Comparison of ENCODE assay signal across 14 cellular contexts in the genomic region with DNA sequence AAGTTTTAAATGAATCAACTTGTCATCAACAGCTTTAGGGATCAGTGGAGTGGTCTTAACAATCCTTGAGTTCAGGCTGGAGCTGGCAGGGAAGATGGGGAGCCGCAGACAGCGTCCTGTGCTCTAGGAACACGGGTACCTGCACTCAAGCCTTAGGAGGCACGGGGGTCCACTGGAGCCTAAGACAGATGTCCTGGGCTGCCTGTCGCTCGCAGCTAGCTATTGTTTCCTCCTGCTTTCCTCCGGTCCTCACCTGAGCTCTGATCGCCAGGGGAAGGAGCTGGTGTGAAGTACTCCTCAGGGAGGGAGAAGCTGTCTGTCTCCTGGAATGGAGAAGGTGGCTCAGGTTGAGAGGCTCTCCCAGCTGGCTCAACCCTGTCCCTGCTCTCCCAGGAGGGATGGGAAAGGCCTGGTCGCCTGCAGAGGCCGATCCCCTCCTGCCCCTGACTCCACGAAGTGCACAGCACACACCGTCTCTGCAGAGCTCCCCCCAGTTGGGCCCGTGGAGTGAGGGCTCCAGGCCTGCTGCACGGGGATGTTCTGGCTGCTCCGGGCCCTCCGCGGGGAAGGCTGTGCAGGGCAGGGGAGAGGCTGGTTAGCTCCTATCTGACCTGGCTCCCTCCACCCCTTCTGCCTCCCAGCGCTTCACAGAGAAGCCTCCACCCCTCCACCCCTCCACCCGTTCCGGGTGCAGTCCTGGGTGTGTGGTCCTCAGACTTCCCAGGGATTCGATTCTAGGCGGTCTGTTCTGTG. TPM values are rescaled to one million over a fixed set of nuclear protein-coding genes. Genes with fewer than 3 reads are reported as not detected.
DNase-seq lines count a peak whose midpoint lies in the region; ATAC-seq and TF ChIP-seq lines count a peak whose summit lies in the region.
"Had no signal": no experiment of that assay in that cellular context is flagged by ENCODE, and none has a peak within 500 bp of the region (broad histone marks: within the 10 kb centered on the region; RNA-seq: fewer than 3 reads in every experiment).

No MANE protein-coding gene starts in this region.

- no peaks in the 10 kb centered on the region for H3K9me3 ChIP-seq in IMR-90 (ENCODE audit: control insufficient read depth, insufficient read depth, low read length)
- H3K9me3 ChIP-seq in neuronal stem cell (replicated peaks in 1 of 2; ENCODE audit: control insufficient read depth in 2 of 2, insufficient read depth in 1 of 2, low read depth in 1 of 2, low read length in 2 of 2) = peaks cover 10 to 30% of the 10 kb centered on the region in 2 donors
- no peaks in the 10 kb centered on the region for H3K9me3 ChIP-seq in mammary epithelial cell (replicated peaks; ENCODE audit: insufficient read depth, low read length)
- H3K9me3 ChIP-seq: BE2C had no signal

- peaks cover 3% of the 10 kb centered on the region for H3K9me3 Mint-ChIP-seq in activated naive CD4-positive, alpha-beta T cell treated with anti-CD3 and anti-CD28 coated beads, Interleukin-2, amount 10 ng/mL, durations not matched to agents 7 days and 5 days
- peaks cover 5% of the 10 kb centered on the region for H3K9me3 Mint-ChIP-seq in stimulated activated memory B cell treated with anti-CD40 and anti-IgM and Interleukin-4, amounts not matched to agents 10 μg/mL and 1 μg/mL and 100 μg/mL, for 72 hours

- H3K14ac ChIP-seq in IMR-90 (replicated peaks; ENCODE audit: low read depth, low read length) (no peak overlapping the region), neuronal stem cell (ENCODE audit: low read length) (peak overlapping the region; percentile 17)

- H3K4me3 ChIP-seq in IMR-90 (ENCODE audit: insufficient read depth, low read depth, low read length) = no peak overlapping the region
- no peak overlapping the region for H3K4me3 ChIP-seq in neuronal stem cell (ENCODE audit: low read length in 2 of 2)
- no peak overlapping the region for H3K4me3 ChIP-seq in mammary epithelial cell (replicated peaks in 1 of 3; ENCODE audit: insufficient read depth in 1 of 3, low read depth in 2 of 3, low read length in 3 of 3)
- H3K4me3 ChIP-seq: GM23338 had no signal

- H3K9me1 ChIP-seq in IMR-90 (ENCODE audit: insufficient read depth, low read length) = no peaks in the 10 kb centered on the region

- H3K79me1 ChIP-seq in IMR-90 (ENCODE audit: low read depth in 1 of 2, low read length in 2 of 2) (peaks cover 0 to 3% of the 10 kb centered on the region in 2 experiments; a peak in 1 of 4 replicates), neuronal stem cell (ENCODE audit: low read depth, low read length) (no peaks in the 10 kb centered on the region)

- no peak for TF ChIP-seq CTCF in IMR-90 (conservative IDR thresholded peaks at IDR 0.05; ENCODE audit: low read depth, low read length)
- TF ChIP-seq CTCF in mammary epithelial cell (conservative IDR thresholded peaks at IDR 0.05 in 1 of 2, IDR thresholded peaks at IDR 0.05 in 1 of 2; ENCODE audit: extremely low read depth in 1 of 2, insufficient read depth in 1 of 2, low read depth in 1 of 2, low read length in 2 of 2) = no peak

- H4K20me1 ChIP-seq in IMR-90 (ENCODE audit: insufficient read depth, low read length) (no peaks in the 10 kb centered on the region), mammary epithelial cell (ENCODE audit: insufficient read depth, low read length) (no peaks in the 10 kb centered on the region)

- H2BK120ac ChIP-seq in IMR-90 (ENCODE audit: low read depth, low read length) (no peak overlapping the region), neuronal stem cell (ENCODE audit: low read depth, low read length) (no peak overlapping the region)

- no peak overlapping the region for H3K4ac ChIP-seq in IMR-90 (ENCODE audit: low read depth, low read length)
- H3K4ac ChIP-seq in neuronal stem cell (ENCODE audit: low read length) = no peak overlapping the region

- no peak overlapping the region for H2BK20ac ChIP-seq in IMR-90 (ENCODE audit: low read depth, low read length)

- H3K27ac ChIP-seq in IMR-90 (ENCODE audit: insufficient read depth, low read length) (no peak overlapping the region), neuronal stem cell (replicated peaks; ENCODE audit: low read length) (no peak overlapping the region), mammary epithelial cell (ENCODE audit: insufficient read depth, low read depth, low read length) (no peak overlapping the region)

- H4K5ac ChIP-seq in IMR-90 (ENCODE audit: low read depth, low read length) = no peak overlapping the region

- no peak for ATAC-seq in IMR-90 (ENCODE audit: low read depth)
- peak; percentile 7 for ATAC-seq in stimulated activated memory B cell treated with anti-CD40 and anti-IgM and Interleukin-4, amounts not matched to agents 10 μg/mL and 1 μg/mL and 100 μg/mL, for 72 hours
- ATAC-seq: GM23338 had no signal

- H3K27me3 ChIP-seq in IMR-90 (ENCODE audit: control insufficient read depth, insufficient read depth, low read length) = no peaks in the 10 kb centered on the region
- no peaks in the 10 kb centered on the region for H3K27me3 ChIP-seq in neuronal stem cell (ENCODE audit: control insufficient read depth in 3 of 3, insufficient read depth in 3 of 3, low read depth in 1 of 3, low read length in 3 of 3)
- H3K27me3 ChIP-seq in mammary epithelial cell (ENCODE audit: insufficient read depth, low read length) = no peaks in the 10 kb centered on the region
- H3K27me3 ChIP-seq: BE2C had no signal

- WGBS in IMR-90 (ENCODE audit: extremely low coverage in 2 of 2, insufficient read length in 1 of 2), 2 experiments = no CpG with 5 or more reads among the region's 22 CpGs
- WGBS in neuronal stem cell (ENCODE audit: extremely low coverage in 2 of 2, insufficient read length in 2 of 2, insufficient replicate concordance in 1 of 2), 2 donors = no CpG with 5 or more reads among the region's 22 CpGs
- 98% methylated on average over 8 of the region's 22 CpGs for WGBS in mammary epithelial cell (ENCODE audit: low coverage, missing lambda C conversion rate)

- no peaks in the 10 kb centered on the region for H3K79me2 ChIP-seq in mammary epithelial cell (ENCODE audit: insufficient read depth, low read length)

- no peak overlapping the region for H3K27ac Mint-ChIP-seq in activated naive CD4-positive, alpha-beta T cell treated with anti-CD3 and anti-CD28 coated beads, Interleukin-2, amount 10 ng/mL, durations not matched to agents 7 days and 5 days
- no peak overlapping the region for H3K27ac Mint-ChIP-seq in stimulated activated memory B cell treated with anti-CD40 and anti-IgM and Interleukin-4, amounts not matched to agents 10 μg/mL and 1 μg/mL and 100 μg/mL, for 72 hours
- H3K27ac Mint-ChIP-seq: CD4-positive, CD25-positive, alpha-beta regulatory T cell; CD8-positive, alpha-beta memory T cell; GM23338 had no signal

- H3K4me2 ChIP-seq in IMR-90 (ENCODE audit: low read depth, low read length) (no peak overlapping the region), neuronal stem cell (ENCODE audit: insufficient read depth, low read length, poor library complexity, severe bottlenecking) (no peak overlapping the region), mammary epithelial cell (ENCODE audit: insufficient read depth, low read depth, low read length) (no peak overlapping the region)
- H3K4me2 ChIP-seq: GM23338 had no signal

- H3K36me3 Mint-ChIP-seq in activated naive CD4-positive, alpha-beta T cell treated with anti-CD3 and anti-CD28 coated beads, Interleukin-2, amount 10 ng/mL, durations not matched to agents 7 days and 5 days = peaks cover 48% of the 10 kb centered on the region
- H3K36me3 Mint-ChIP-seq in stimulated activated memory B cell treated with anti-CD40 and anti-IgM and Interleukin-4, amounts not matched to agents 10 μg/mL and 1 μg/mL and 100 μg/mL, for 72 hours = peaks cover 55% of the 10 kb centered on the region

- no peaks in the 10 kb centered on the region for H3K27me3 Mint-ChIP-seq in activated naive CD4-positive, alpha-beta T cell treated with anti-CD3 and anti-CD28 coated beads, Interleukin-2, amount 10 ng/mL, durations not matched to agents 7 days and 5 days
- no peaks in the 10 kb centered on the region for H3K27me3 Mint-ChIP-seq in stimulated activated memory B cell treated with anti-CD40 and anti-IgM and Interleukin-4, amounts not matched to agents 10 μg/mL and 1 μg/mL and 100 μg/mL, for 72 hours
- H3K27me3 Mint-ChIP-seq: CD4-positive, CD25-positive, alpha-beta regulatory T cell; CD8-positive, alpha-beta memory T cell had no signal

- peaks cover 5% of the 10 kb centered on the region; the same call in 1 of the 2 replicates for H3K4me1 ChIP-seq in IMR-90 (ENCODE audit: control insufficient read depth, insufficient read depth, low read length)
- H3K4me1 ChIP-seq in neuronal stem cell (ENCODE audit: control insufficient read depth in 2 of 2, insufficient read depth in 1 of 2, low read depth in 1 of 2, low read length in 2 of 2) = no peaks in the 10 kb centered on the region
- no peaks in the 10 kb centered on the region for H3K4me1 ChIP-seq in mammary epithelial cell (ENCODE audit: insufficient read depth, low read length)
- H3K4me1 ChIP-seq: BE2C had no signal

- H3K36me3 ChIP-seq in IMR-90 (ENCODE audit: control insufficient read depth, insufficient read depth, low read length) = peaks cover 48% of the 10 kb centered on the region
- peaks cover 30 to 69% of the 10 kb centered on the region in 2 donors for H3K36me3 ChIP-seq in neuronal stem cell (replicated peaks in 1 of 2; ENCODE audit: control insufficient read depth in 2 of 2, insufficient read depth in 2 of 2, low read length in 2 of 2)
- peaks cover 11% of the 10 kb centered on the region for H3K36me3 ChIP-seq in mammary epithelial cell (ENCODE audit: insufficient read depth, low read length)
- H3K36me3 ChIP-seq: BE2C had no signal

- H3K9ac ChIP-seq in IMR-90 (ENCODE audit: low read depth, low read length) = no peak overlapping the region
- no peak overlapping the region for H3K9ac ChIP-seq in neuronal stem cell (ENCODE audit: low read depth, low read length, poor library complexity)
- no peak overlapping the region for H3K9ac ChIP-seq in mammary epithelial cell (ENCODE audit: insufficient read depth, low read length)

- CTCF ChIA-PET in activated naive CD4-positive, alpha-beta T cell treated with anti-CD3 and anti-CD28 coated beads, Interleukin-2, amount 10 ng/mL, durations not matched to agents 7 days and 5 days (lab: Charles Lee) = no interaction called here
- CTCF ChIA-PET in IMR-90 (lab: Yijun Ruan, JAX) (no interaction called here), mammary epithelial cell (lab: Charles Lee; ENCODE audit: low non-redundant PET) (no interaction called here)

- intact Hi-C loops in IMR-90 (cut with micrococcal nuclease) (no loop called here), mammary epithelial cell (cut with micrococcal nuclease) (no loop called here)

- in situ Hi-C loops in IMR-90 (cut with MboI; ENCODE audit: low sequenced_read_pairs) = no loop called here
- in situ Hi-C loops in mammary epithelial cell (cut with MboI; ENCODE audit: low sequenced_read_pairs in 2 of 2) = no loop called here

- H4K8ac ChIP-seq in IMR-90 (ENCODE audit: low read depth in 2 of 2, low read length in 2 of 2) (no peak overlapping the region), neuronal stem cell (ENCODE audit: low read depth, low read length) (no peak overlapping the region)

- H2BK15ac ChIP-seq in IMR-90 (ENCODE audit: low read depth, low read length) (no peak overlapping the region), neuronal stem cell (ENCODE audit: low read length) (no peak overlapping the region)

- DNase-seq in activated naive CD4-positive, alpha-beta T cell treated with anti-CD3 and anti-CD28 coated beads, Interleukin-2, amount 10 ng/mL, durations not matched to agents 7 days and 5 days = peak; percentile 10
- no peak for DNase-seq in activated naive CD4-positive, alpha-beta T cell treated with anti-CD3 and anti-CD28 coated beads, Interleukin-2, amount 50 U/mL, for 16 hours
- DNase-seq in IMR-90 (no peak), neuronal stem cell (ENCODE audit: low spot score) (no peak), mammary epithelial cell (no peak)
- no peak for DNase-seq in activated effector memory CD4-positive, alpha-beta T cell treated with Interleukin-2 at 50 U/mL for 16 hours
- DNase-seq: BE2C; C1 segment of cervical spinal cord; CD4-positive, CD25-positive, alpha-beta regulatory T cell; CD8-positive, alpha-beta memory T cell; COR-L47; HCEC 1CT had no signal

- no peak overlapping the region for H3K4me3 Mint-ChIP-seq in activated naive CD4-positive, alpha-beta T cell treated with anti-CD3 and anti-CD28 coated beads, Interleukin-2, amount 10 ng/mL, durations not matched to agents 7 days and 5 days
- no peak overlapping the region for H3K4me3 Mint-ChIP-seq in stimulated activated memory B cell treated with anti-CD40 and anti-IgM and Interleukin-4, amounts not matched to agents 10 μg/mL and 1 μg/mL and 100 μg/mL, for 72 hours
- H3K4me3 Mint-ChIP-seq: CD4-positive, CD25-positive, alpha-beta regulatory T cell; CD8-positive, alpha-beta memory T cell; GM23338 had no signal

- H3K23ac ChIP-seq in IMR-90 (ENCODE audit: low read depth, low read length) (no peak overlapping the region), neuronal stem cell (ENCODE audit: low read depth, low read length, poor library complexity) (no peak overlapping the region)

- H2BK5ac ChIP-seq in IMR-90 (ENCODE audit: low read depth, low read length, poor library complexity, severe bottlenecking) (no peak overlapping the region), neuronal stem cell (ENCODE audit: low read length) (no peak overlapping the region)

- H2BK12ac ChIP-seq in neuronal stem cell (ENCODE audit: low read length) = no peak overlapping the region

- no peaks in the 10 kb centered on the region for H3K4me1 Mint-ChIP-seq in activated naive CD4-positive, alpha-beta T cell treated with anti-CD3 and anti-CD28 coated beads, Interleukin-2, amount 10 ng/mL, durations not matched to agents 7 days and 5 days
- H3K4me1 Mint-ChIP-seq in stimulated activated memory B cell treated with anti-CD40 and anti-IgM and Interleukin-4, amounts not matched to agents 10 μg/mL and 1 μg/mL and 100 μg/mL, for 72 hours = no peaks in the 10 kb centered on the region
- H3K4me1 Mint-ChIP-seq: CD4-positive, CD25-positive, alpha-beta regulatory T cell; CD8-positive, alpha-beta memory T cell; GM23338 had no signal

- POLR2A ChIA-PET in IMR-90 (lab: Charles Lee; ENCODE audit: unreplicated experiment) = no interaction called here

- no peak overlapping the region for H4K91ac ChIP-seq in IMR-90 (ENCODE audit: insufficient read depth, low read depth, low read length)
- no peak overlapping the region for H4K91ac ChIP-seq in neuronal stem cell (ENCODE audit: low read depth, low read length, poor library complexity)

- BruUV-seq in IMR-90 (replicated peaks; lab: Mats Ljungman, UMichigan) (no TSS peak), mammary epithelial cell (replicated peaks; lab: Mats Ljungman, UMichigan) (no TSS peak)

- no peak overlapping the region for H2AK5ac ChIP-seq in IMR-90 (ENCODE audit: low read depth, low read length)
- no peak overlapping the region for H2AK5ac ChIP-seq in neuronal stem cell (ENCODE audit: low read depth, low read length)

- H2AFZ ChIP-seq in IMR-90 (replicated peaks; ENCODE audit: low read length, poor library complexity) = no peak overlapping the region
- H2AFZ ChIP-seq in neuronal stem cell (ENCODE audit: low read length) = no peak overlapping the region
- no peak overlapping the region for H2AFZ ChIP-seq in mammary epithelial cell (ENCODE audit: low read depth, low read length)
- H2AFZ ChIP-seq: GM23338 had no signal

- TF ChIP-seq POLR2A in IMR-90 (IDR thresholded peaks at IDR 0.05; ENCODE audit: low read depth, low read length) = no peak

- H2AK9ac ChIP-seq in IMR-90 (replicated peaks; ENCODE audit: low read depth, low read length, poor library complexity) = peak overlapping the region; percentile 47

- no peak overlapping the region for H3K18ac ChIP-seq in IMR-90 (ENCODE audit: low read depth, low read length)
- H3K18ac ChIP-seq in neuronal stem cell (ENCODE audit: low read length) = peak overlapping the region; percentile 33

- dilution Hi-C loops in IMR-90 (cut with HindIII; ENCODE audit: low sequenced_read_pairs, unreplicated experiment) (no loop called here), mammary epithelial cell (cut with HindIII; ENCODE audit: low sequenced_read_pairs) (no loop called here)

- no peak for TF ChIP-seq RAD21 in IMR-90 (IDR thresholded peaks at IDR 0.05; ENCODE audit: low read length)

- no peak overlapping the region for H3K56ac ChIP-seq in IMR-90 (ENCODE audit: extremely low read depth, insufficient read depth, low read length)

RNA-seq across cellular contexts. Expression of gene PYROXD2, which starts 14.5 kb away (rescaled TPM):
- 5.8 and 6.5 TPM in 2 replicates for total RNA-seq in IMR-90 (2012; rRNA removed)
- polyA plus RNA-seq in IMR-90 (2012; rRNA removed) = 16.3 and 16.4 TPM in 2 replicates
- polyA plus RNA-seq in IMR-90 (2012; cell fraction: cytosol; rRNA removed) = 11.1 and 18.4 TPM in 2 replicates
- 78.4 and 95.1 TPM in 2 replicates for polyA plus RNA-seq in IMR-90 (2012; cell fraction: nucleus; rRNA removed; ENCODE audit: low replicate concordance)
- 6.1 TPM for polyA plus RNA-seq in neuronal stem cell (2013, experiment 1 of 2)
- polyA plus RNA-seq in neuronal stem cell (2013, experiment 2 of 2) = 6.9 TPM
- 10 to 100 TPM in 1 of 2 donors, 1 to 10 TPM in 1; 8.3 to 10.2 TPM for total RNA-seq in mammary epithelial cell
- polyA plus RNA-seq in mammary epithelial cell = 11.0 TPM
- 1.4 TPM for polyA minus RNA-seq in mammary epithelial cell

RNA-seq across cellular contexts. Expression of gene HPS1, which starts 17.2 kb away (rescaled TPM):
- total RNA-seq in IMR-90 (2012; rRNA removed) = 14.0 and 15.8 TPM in 2 replicates
- polyA plus RNA-seq in IMR-90 (2012; rRNA removed) = 55.2 and 60.9 TPM in 2 replicates
- 48.7 and 61.4 TPM in 2 replicates for polyA plus RNA-seq in IMR-90 (2012; cell fraction: cytosol; rRNA removed)
- polyA plus RNA-seq in IMR-90 (2012; cell fraction: nucleus; rRNA removed; ENCODE audit: low replicate concordance) = 100 and 167 TPM in 2 replicates
- polyA plus RNA-seq in neuronal stem cell (2013, experiment 1 of 2) = 34.3 TPM
- 34.4 TPM for polyA plus RNA-seq in neuronal stem cell (2013, experiment 2 of 2)
- total RNA-seq in mammary epithelial cell = 10 to 100 TPM; 37.3 to 54.6 TPM
- 44.5 TPM for polyA plus RNA-seq in mammary epithelial cell
- 51.3 TPM for polyA minus RNA-seq in mammary epithelial cell
